ENCODE assay signal across 20 cellular contexts in genomic region chr7:150313367-150313809, GRCh38. TPM values are rescaled to one million over a fixed set of nuclear protein-coding genes. Genes with fewer than 3 reads are reported as not detected.
"Had no signal": no experiment of that assay in that cellular context is flagged by ENCODE, and none has a peak within 500 bp of the region (broad histone marks: within the 10 kb centered on the region; RNA-seq: fewer than 3 reads in every experiment).

No MANE protein-coding gene starts in this region.

- H3K4me3 Mint-ChIP-seq: activated naive CD8-positive, alpha-beta T cell treated with anti-CD3 and anti-CD28 coated beads for 36 hours; activated T-helper 1 cell treated with anti-CD3 and anti-CD28 coated beads, Interleukin-12 subunit alpha, Interleukin-12 subunit beta, Interleukin-2, Interleukin-4 antibody, amounts not matched to agents 30 ng/mL and 10 ng/mL and 1 ng/mL, durations not matched to agents 14 hours and 24 hours and 36 hours; neural progenitor cell; stimulated activated naive CD8-positive, alpha-beta T cell treated with anti-CD3 and anti-CD28 coated beads, Interleukin-15, Interleukin-2, amounts not matched to agents 100 ng/mL and 50 ng/mL, for 24 hours; type B pancreatic cell had no signal

- H3K9ac ChIP-seq: neural progenitor cell had no signal

- H3K27me3 Mint-ChIP-seq: activated naive CD8-positive, alpha-beta T cell treated with anti-CD3 and anti-CD28 coated beads for 36 hours; stimulated activated naive CD8-positive, alpha-beta T cell treated with anti-CD3 and anti-CD28 coated beads, Interleukin-15, Interleukin-2, amounts not matched to agents 100 ng/mL and 50 ng/mL, for 24 hours; type B pancreatic cell had no signal

- DNase-seq: activated CD4-positive, alpha-beta T cell treated with anti-CD3 and anti-CD28 coated beads, Interleukin-2, amount 50 U/mL, for 1 hour; activated CD8-positive, alpha-beta memory T cell treated with anti-CD3 and anti-CD28 coated beads for 24 hours; activated naive CD8-positive, alpha-beta T cell treated with anti-CD3 and anti-CD28 coated beads for 36 hours; cortex of kidney; effector memory CD4-positive, alpha-beta T cell; head of caudate nucleus; left colon; lower lobe of right lung; midbrain; right lobe of liver; spleen; T-helper 1 cell had no signal

- H3K36me3 ChIP-seq: lower lobe of right lung, neural progenitor cell, right lobe of liver, spleen, suprapubic skin had no signal

- H3K27me3 ChIP-seq: right lobe of liver, spleen, suprapubic skin had no signal

- H3K4me3 ChIP-seq: lower lobe of right lung, neural progenitor cell, right lobe of liver, spleen, suprapubic skin had no signal

- H3K9me3 ChIP-seq: lower lobe of right lung, right lobe of liver, spleen, suprapubic skin had no signal

- H2AFZ ChIP-seq: neural progenitor cell had no signal

- H3K4me2 ChIP-seq: neural progenitor cell had no signal

- ATAC-seq: left colon, lower lobe of right lung, right lobe of liver had no signal

- H3K27ac ChIP-seq: lower lobe of right lung, neural progenitor cell, right lobe of liver, spleen, suprapubic skin had no signal

- FAIRE-seq: frontal cortex had no signal

- H3K36me3 Mint-ChIP-seq: neural progenitor cell, type B pancreatic cell had no signal

- H3K27ac Mint-ChIP-seq: activated naive CD8-positive, alpha-beta T cell treated with anti-CD3 and anti-CD28 coated beads for 36 hours; activated T-helper 1 cell treated with anti-CD3 and anti-CD28 coated beads, Interleukin-12 subunit alpha, Interleukin-12 subunit beta, Interleukin-2, Interleukin-4 antibody, amounts not matched to agents 30 ng/mL and 10 ng/mL and 1 ng/mL, durations not matched to agents 14 hours and 24 hours and 36 hours; neural progenitor cell; stimulated activated naive CD8-positive, alpha-beta T cell treated with anti-CD3 and anti-CD28 coated beads, Interleukin-15, Interleukin-2, amounts not matched to agents 100 ng/mL and 50 ng/mL, for 24 hours; type B pancreatic cell had no signal

- H3K4me1 ChIP-seq: lower lobe of right lung, neural progenitor cell, spleen, suprapubic skin had no signal

- H3K9me3 Mint-ChIP-seq: activated naive CD8-positive, alpha-beta T cell treated with anti-CD3 and anti-CD28 coated beads for 36 hours; activated T-helper 1 cell treated with anti-CD3 and anti-CD28 coated beads, Interleukin-12 subunit alpha, Interleukin-12 subunit beta, Interleukin-2, Interleukin-4 antibody, amounts not matched to agents 30 ng/mL and 10 ng/mL and 1 ng/mL, durations not matched to agents 14 hours and 24 hours and 36 hours; neural progenitor cell; stimulated activated naive CD8-positive, alpha-beta T cell treated with anti-CD3 and anti-CD28 coated beads, Interleukin-15, Interleukin-2, amounts not matched to agents 100 ng/mL and 50 ng/mL, for 24 hours; type B pancreatic cell had no signal

RNA-seq across cellular contexts. Expression of gene LRRC61, which starts 9.8 kb away (rescaled TPM):
- total RNA-seq: osteocyte had no signal

RNA-seq across cellular contexts. Expression of gene ACTR3C, which starts 10.0 kb away (rescaled TPM):
- total RNA-seq: osteocyte had no signal

RNA-seq across cellular contexts. Expression of gene RARRES2, which starts 28.0 kb away (rescaled TPM):
- total RNA-seq: activated naive CD8-positive, alpha-beta T cell treated with anti-CD3 and anti-CD28 coated beads for 36 hours; activated T-helper 1 cell treated with anti-CD3 and anti-CD28 coated beads, Interleukin-12 subunit alpha, Interleukin-12 subunit beta, Interleukin-2, Interleukin-4 antibody, amounts not matched to agents 30 ng/mL and 10 ng/mL and 1 ng/mL, durations not matched to agents 14 hours and 24 hours and 36 hours; osteocyte; pulmonary artery endothelial cell had no signal
